In genomic region chr4:94453534-94453963, GRCh38 we compare ENCODE assay signal across 9 cellular contexts. TPM values are rescaled to one million over a fixed set of nuclear protein-coding genes. Genes with fewer than 3 reads are reported as not detected.
A peak's percentile ranks its signal among the peaks of the same experiment; 100 is the strongest.
DNase-seq lines count a peak whose midpoint lies in the region; ATAC-seq and TF ChIP-seq lines count a peak whose summit lies in the region.
"Had no signal": no experiment of that assay in that cellular context is flagged by ENCODE, and none has a peak within 500 bp of the region (broad histone marks: within the 10 kb centered on the region; RNA-seq: fewer than 3 reads in every experiment).

No MANE protein-coding gene starts in this region.

- no peak for DNase-seq in activated T-cell treated with anti-CD3 and anti-CD28 coated beads, Interleukin-2, amount 50 U/mL, for 72 hours
- DNase-seq in activated T-cell treated with anti-CD3 and anti-CD28 coated beads, Interleukin-2, amount 50 U/mL, for 1 hour: no peak
- no peak for DNase-seq in astrocyte of the cerebellum (ENCODE audit: low read depth)
- DNase-seq in left lung: no peak
- no peak for DNase-seq in tibial nerve (ENCODE audit: low spot score in 2 of 2)
- DNase-seq in KBM-7: no peak
- DNase-seq in NCI-H187 (lab: John Stamatoyannopoulos, UW): no peak
- no peak for DNase-seq in SK-N-DZ (ENCODE audit: low spot score)
- DNase-seq: DMS79 treated with DMSO at 0.1 percent for 48 hours had no signal

- H3K4me1 ChIP-seq in left lung: peaks cover 13 to 47% of the 10 kb centered on the region in 2 donors
- peaks cover 0 to 65% (median 35%) of the 10 kb centered on the region in 4 donors for H3K4me1 ChIP-seq in tibial nerve

- H3K36me3 ChIP-seq in left lung (peaks cover 0 to 20% of the 10 kb centered on the region in 2 donors), tibial nerve (peaks cover 0 to 11% (median 0%) of the 10 kb centered on the region in 3 donors)

- no peak for ATAC-seq in activated T-cell treated with anti-CD3 and anti-CD28 coated beads, Interleukin-2, amount 50 U/mL, for 72 hours (replicated peaks in 1 of 2)
- ATAC-seq in left lung: no peak

- H3K36me3 Mint-ChIP-seq in activated T-cell treated with anti-CD3 and anti-CD28 coated beads, Interleukin-2, amount 50 U/mL, for 72 hours (ENCODE audit: insufficient read depth in 2 of 2): peaks cover 0 to 2% of the 10 kb centered on the region in 2 donors

- H3K9me3 Mint-ChIP-seq in activated T-cell treated with anti-CD3 and anti-CD28 coated beads, Interleukin-2, amount 50 U/mL, for 72 hours: no peaks in the 10 kb centered on the region

- no peak overlapping the region for H3K27ac Mint-ChIP-seq in activated T-cell treated with anti-CD3 and anti-CD28 coated beads, Interleukin-2, amount 50 U/mL, for 72 hours

- intact Hi-C loops in left lung (cut with DNase I): no loop called here

- peak overlapping the region; percentile 90 to 99 for H3K4me3 Mint-ChIP-seq in activated T-cell treated with anti-CD3 and anti-CD28 coated beads, Interleukin-2, amount 50 U/mL, for 72 hours

- peaks cover 5% of the 10 kb centered on the region for H3K27me3 Mint-ChIP-seq in activated T-cell treated with anti-CD3 and anti-CD28 coated beads, Interleukin-2, amount 50 U/mL, for 72 hours (ENCODE audit: low read depth)

- TF ChIP-seq POLR2A in tibial nerve (IDR thresholded peaks at IDR 0.05): no peak

- H3K27me3 ChIP-seq in left lung (peaks cover 0 to 8% of the 10 kb centered on the region in 2 donors), tibial nerve (no peaks in the 10 kb centered on the region)

- no peak for TF ChIP-seq EP300 in tibial nerve (IDR thresholded peaks at IDR 0.05)

- TF ChIP-seq CTCF in astrocyte of the cerebellum (IDR thresholded peaks at IDR 0.05; ENCODE audit: low read depth, low read length, missing control alignments) (no peak), left lung (IDR thresholded peaks at IDR 0.05) (no peak), tibial nerve (IDR thresholded peaks at IDR 0.05) (no peak)

- H3K4me1 Mint-ChIP-seq in activated T-cell treated with anti-CD3 and anti-CD28 coated beads, Interleukin-2, amount 50 U/mL, for 72 hours (ENCODE audit: low read depth): peaks cover 22% of the 10 kb centered on the region

- WGBS in tibial nerve, 2 donors: 66 to 72% methylated on average over 7 of the region's 7 CpGs

- H3K9me3 ChIP-seq in left lung (no peaks in the 10 kb centered on the region), tibial nerve (no peaks in the 10 kb centered on the region)

- in situ Hi-C loops in astrocyte of the cerebellum (cut with HindIII; ENCODE audit: low sequenced_read_pairs): no loop called here
- in situ Hi-C loops in KBM-7 (cut with MboI; ENCODE audit: low pct_unique_long_range_greater_than_20kb, low sequenced_read_pairs): no loop called here

- peak overlapping the region; percentile 94 to 95 for H3K27ac ChIP-seq in left lung
- H3K27ac ChIP-seq in tibial nerve: peak overlapping the region; percentile 89 to 99 (median 97)

- H3K4me3 ChIP-seq in astrocyte of the cerebellum (ENCODE audit: low read depth, low read length) (peak overlapping the region; percentile 82), left lung (peak overlapping the region; percentile 84 to 90), tibial nerve (peak overlapping the region; percentile 78 to 98 (median 90))

RNA-seq across cellular contexts. Expression of gene PDLIM5, which starts 1.8 kb away (rescaled TPM):
- total RNA-seq in activated T-cell treated with anti-CD3 and anti-CD28 coated beads, Interleukin-2, amount 50 U/mL, for 72 hours: 10 to 100 TPM; 17.6 to 21.4 TPM
- total RNA-seq in left lung: 100 to 1,000 TPM in 1 of 2 donors, 10 to 100 TPM in 1; 75.7 to 105 TPM
- 100 to 1,000 TPM in 2 of 4 donors, 10 to 100 TPM in 2; 73.5 to 117 (median 98.2) TPM for total RNA-seq in tibial nerve
- 8.9 and 12.6 TPM in 2 replicates for polyA plus RNA-seq in SK-N-DZ (2014; cell fraction: cytosol; rRNA removed)
- 3.0 and 3.1 TPM in 2 replicates for polyA plus RNA-seq in SK-N-DZ (2014; cell fraction: nucleus; rRNA removed)
